1 cellular context compared by ENCODE assay signal in the genomic region with DNA sequence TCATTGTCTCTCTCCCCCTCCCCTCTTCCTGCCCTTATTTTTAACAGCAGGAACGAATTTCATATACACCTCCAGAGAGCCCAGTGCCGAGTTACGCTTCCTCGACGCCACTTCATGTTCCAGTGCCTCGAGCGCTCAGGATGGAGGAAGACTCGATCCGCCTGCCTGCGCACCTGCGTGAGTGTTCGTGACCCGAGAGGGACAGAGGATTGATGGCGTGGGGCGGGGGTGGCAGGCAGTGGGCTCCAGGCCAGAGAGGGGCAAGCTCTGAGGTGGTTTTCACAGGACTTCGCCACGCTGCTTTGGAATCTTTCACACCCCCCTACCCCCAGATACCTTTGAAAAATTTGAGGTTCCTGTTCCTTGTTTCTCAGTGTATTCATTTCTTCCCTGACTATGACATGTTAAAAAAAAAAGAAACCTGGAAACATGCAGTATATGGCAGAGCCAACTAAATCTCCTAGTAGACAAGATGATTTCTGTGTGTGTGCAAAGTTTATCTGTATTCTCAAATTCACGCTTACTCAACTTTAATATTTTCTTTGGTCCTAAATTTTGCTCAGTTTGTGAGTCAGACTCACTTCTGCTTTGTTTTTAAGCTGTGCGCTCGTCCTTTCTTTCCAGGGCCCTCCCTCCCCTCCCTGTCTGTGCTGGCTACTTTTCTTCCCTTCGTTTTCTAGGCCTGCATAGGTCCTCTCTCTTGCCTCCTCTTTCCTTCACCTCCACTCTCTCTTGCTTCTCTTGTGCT.
TF ChIP-seq lines count a peak whose summit lies in the region.

No MANE protein-coding gene starts in this region.

TF ChIP-seq in GM23338, 12 proteins besides CTCF, POLR2A, EP300 and RAD21:
- TF ChIP-seq ZNF462 (CRISPR knock-in tag; IDR thresholded peaks at IDR 0.05) (no peak), ZNF114 (CRISPR knock-in tag; IDR thresholded peaks at IDR 0.05) (no peak), EZH2phosphoT487 (IDR thresholded peaks at IDR 0.05; ENCODE audit: unreplicated experiment) (no peak), NANOG (IDR thresholded peaks at IDR 0.05; ENCODE audit: borderline replicate concordance) (no peak), ZNF331 (CRISPR knock-in tag; IDR thresholded peaks at IDR 0.05; ENCODE audit: low read depth) (no peak), STAT1 (IDR thresholded peaks at IDR 0.05; ENCODE audit: unreplicated experiment) (no peak), JUNB (IDR thresholded peaks at IDR 0.05; ENCODE audit: unreplicated experiment) (no peak), EZH2 (IDR thresholded peaks at IDR 0.05; ENCODE audit: low read depth, unreplicated experiment) (no peak), CREB1 (CRISPR knock-in tag; IDR thresholded peaks at IDR 0.05; ENCODE audit: low read depth) (no peak), POLR2AphosphoS5 (IDR thresholded peaks at IDR 0.05; ENCODE audit: low read depth) (no peak)
- TF ChIP-seq, protein P1, sequence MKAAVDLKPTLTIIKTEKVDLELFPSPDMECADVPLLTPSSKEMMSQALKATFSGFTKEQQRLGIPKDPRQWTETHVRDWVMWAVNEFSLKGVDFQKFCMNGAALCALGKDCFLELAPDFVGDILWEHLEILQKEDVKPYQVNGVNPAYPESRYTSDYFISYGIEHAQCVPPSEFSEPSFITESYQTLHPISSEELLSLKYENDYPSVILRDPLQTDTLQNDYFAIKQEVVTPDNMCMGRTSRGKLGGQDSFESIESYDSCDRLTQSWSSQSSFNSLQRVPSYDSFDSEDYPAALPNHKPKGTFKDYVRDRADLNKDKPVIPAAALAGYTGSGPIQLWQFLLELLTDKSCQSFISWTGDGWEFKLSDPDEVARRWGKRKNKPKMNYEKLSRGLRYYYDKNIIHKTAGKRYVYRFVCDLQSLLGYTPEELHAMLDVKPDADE (IDR thresholded peaks at IDR 0.05): no peak
- TF ChIP-seq, protein P2, sequence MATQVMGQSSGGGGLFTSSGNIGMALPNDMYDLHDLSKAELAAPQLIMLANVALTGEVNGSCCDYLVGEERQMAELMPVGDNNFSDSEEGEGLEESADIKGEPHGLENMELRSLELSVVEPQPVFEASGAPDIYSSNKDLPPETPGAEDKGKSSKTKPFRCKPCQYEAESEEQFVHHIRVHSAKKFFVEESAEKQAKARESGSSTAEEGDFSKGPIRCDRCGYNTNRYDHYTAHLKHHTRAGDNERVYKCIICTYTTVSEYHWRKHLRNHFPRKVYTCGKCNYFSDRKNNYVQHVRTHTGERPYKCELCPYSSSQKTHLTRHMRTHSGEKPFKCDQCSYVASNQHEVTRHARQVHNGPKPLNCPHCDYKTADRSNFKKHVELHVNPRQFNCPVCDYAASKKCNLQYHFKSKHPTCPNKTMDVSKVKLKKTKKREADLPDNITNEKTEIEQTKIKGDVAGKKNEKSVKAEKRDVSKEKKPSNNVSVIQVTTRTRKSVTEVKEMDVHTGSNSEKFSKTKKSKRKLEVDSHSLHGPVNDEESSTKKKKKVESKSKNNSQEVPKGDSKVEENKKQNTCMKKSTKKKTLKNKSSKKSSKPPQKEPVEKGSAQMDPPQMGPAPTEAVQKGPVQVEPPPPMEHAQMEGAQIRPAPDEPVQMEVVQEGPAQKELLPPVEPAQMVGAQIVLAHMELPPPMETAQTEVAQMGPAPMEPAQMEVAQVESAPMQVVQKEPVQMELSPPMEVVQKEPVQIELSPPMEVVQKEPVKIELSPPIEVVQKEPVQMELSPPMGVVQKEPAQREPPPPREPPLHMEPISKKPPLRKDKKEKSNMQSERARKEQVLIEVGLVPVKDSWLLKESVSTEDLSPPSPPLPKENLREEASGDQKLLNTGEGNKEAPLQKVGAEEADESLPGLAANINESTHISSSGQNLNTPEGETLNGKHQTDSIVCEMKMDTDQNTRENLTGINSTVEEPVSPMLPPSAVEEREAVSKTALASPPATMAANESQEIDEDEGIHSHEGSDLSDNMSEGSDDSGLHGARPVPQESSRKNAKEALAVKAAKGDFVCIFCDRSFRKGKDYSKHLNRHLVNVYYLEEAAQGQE (IDR thresholded peaks at IDR 0.05; ENCODE audit: unreplicated experiment): no peak
